Comparison of ENCODE assay signal across 8 cellular contexts in genomic region chr5:35229076-35230042, GRCh38. TPM values are rescaled to one million over a fixed set of nuclear protein-coding genes. Genes with fewer than 3 reads are reported as not detected.
DNase-seq lines count a peak whose midpoint lies in the region; ATAC-seq and TF ChIP-seq lines count a peak whose summit lies in the region.

No MANE protein-coding gene starts in this region.

- H3K9me3 ChIP-seq in HUES6 (ENCODE audit: control insufficient read depth, insufficient read depth, low read depth, low read length) (no peaks in the 10 kb centered on the region), ascending aorta (no peaks in the 10 kb centered on the region), thoracic aorta (no peaks in the 10 kb centered on the region)

- peak; percentile 31 for TF ChIP-seq CTCF in GM06990 (IDR thresholded peaks at IDR 0.05; ENCODE audit: insufficient read depth, low read length, poor library complexity, severe bottlenecking)
- TF ChIP-seq CTCF in ascending aorta (IDR thresholded peaks at IDR 0.05): no peak
- TF ChIP-seq CTCF in thoracic aorta (IDR thresholded peaks at IDR 0.05): no peak

- peak overlapping the region; percentile 50 for H3K9ac ChIP-seq in HUES6 (ENCODE audit: low read length)

- H3K27ac ChIP-seq in HUES6 (ENCODE audit: low read depth, low read length) (no peak overlapping the region), ascending aorta (no peak overlapping the region), layer of hippocampus (ENCODE audit: low read depth, low read length) (peak overlapping the region; percentile 31), thoracic aorta (no peak overlapping the region)

- no peak for TF ChIP-seq POLR2A in erythroblast (IDR thresholded peaks at IDR 0.05; ENCODE audit: low read length)

- H3K4me3 ChIP-seq in GM06990 (replicated peaks; ENCODE audit: low read depth, low read length): peak overlapping the region; percentile 29
- H3K4me3 ChIP-seq in HUES6 (ENCODE audit: low read depth, low read length): peak overlapping the region; percentile 68
- peak overlapping the region; percentile 60 to 70 for H3K4me3 ChIP-seq in ascending aorta
- H3K4me3 ChIP-seq in thoracic aorta: peak overlapping the region; percentile 81

- H3K4me1 ChIP-seq in HUES6 (ENCODE audit: control insufficient read depth, insufficient read depth, low read length) (peaks cover 7% of the 10 kb centered on the region), ascending aorta (peaks cover 0 to 11% of the 10 kb centered on the region in 2 donors), thoracic aorta (ENCODE audit: control insufficient read depth in 1 of 2, low read depth in 2 of 2) (peaks cover 9 to 14% of the 10 kb centered on the region in 2 donors)

- H3K27me3 ChIP-seq in GM06990 (replicated peaks; ENCODE audit: control insufficient read depth, insufficient read depth, low read length): no peaks in the 10 kb centered on the region; the same call in 1 of the 2 replicates
- H3K27me3 ChIP-seq in HUES6 (ENCODE audit: control insufficient read depth, insufficient read depth, low read length): peaks cover 10% of the 10 kb centered on the region; the same call in 1 of the 2 replicates
- H3K27me3 ChIP-seq in ascending aorta: no peaks in the 10 kb centered on the region
- H3K27me3 ChIP-seq in layer of hippocampus (ENCODE audit: control insufficient read depth, insufficient read depth, low read length): peaks cover 11% of the 10 kb centered on the region
- no peaks in the 10 kb centered on the region for H3K27me3 ChIP-seq in thoracic aorta (replicated peaks; ENCODE audit: insufficient read depth)

- ATAC-seq in GM21367 (IDR thresholded peaks at IDR 0.05; ENCODE audit: unreplicated experiment) (peak; percentile 58), thoracic aorta (ENCODE audit: insufficient number of reproducible peaks, low FRiP score, low read depth) (no peak)

- intact Hi-C loops in ascending aorta (cut with DNase I): no loop called here

- H3K36me3 ChIP-seq in GM06990 (ENCODE audit: control insufficient read depth, insufficient read depth, low read length): no peaks in the 10 kb centered on the region
- H3K36me3 ChIP-seq in HUES6 (ENCODE audit: control insufficient read depth, insufficient read depth, low read length): no peaks in the 10 kb centered on the region
- no peaks in the 10 kb centered on the region for H3K36me3 ChIP-seq in ascending aorta
- no peaks in the 10 kb centered on the region for H3K36me3 ChIP-seq in thoracic aorta

- DNase-seq in GM06990 (ENCODE audit: extremely low read depth, insufficient read length): peak; percentile 70
- no peak for DNase-seq in ascending aorta (ENCODE audit: low spot score in 2 of 2)
- DNase-seq in thoracic aorta (ENCODE audit: low spot score): no peak
- DNase-seq in middle frontal gyrus (ENCODE audit: extremely low spot score, low spot score): no peak
- DNase-seq in erythroblast (lab: John Stamatoyannopoulos, UW): no peak

RNA-seq across cellular contexts. Expression of gene PRLR, which starts 0.9 kb away (rescaled TPM):
- total RNA-seq in ascending aorta: 0.43 TPM
- 1 to 10 TPM in 1 of 2 donors, under 1 TPM in 1; 0.71 to 2.6 TPM for total RNA-seq in thoracic aorta

Comparison
In these comparisons a context has a peak if more than half of its experiments do, and no peak if none do; other contexts are left out.
1. H3K4me3 ChIP-seq: peak in every context shown above with its lines; median percentile 81 in thoracic aorta; 68 in HUES6; 65 in ascending aorta; 29 in GM06990.